21 cellular contexts compared by ENCODE assay signal in the genomic region with DNA sequence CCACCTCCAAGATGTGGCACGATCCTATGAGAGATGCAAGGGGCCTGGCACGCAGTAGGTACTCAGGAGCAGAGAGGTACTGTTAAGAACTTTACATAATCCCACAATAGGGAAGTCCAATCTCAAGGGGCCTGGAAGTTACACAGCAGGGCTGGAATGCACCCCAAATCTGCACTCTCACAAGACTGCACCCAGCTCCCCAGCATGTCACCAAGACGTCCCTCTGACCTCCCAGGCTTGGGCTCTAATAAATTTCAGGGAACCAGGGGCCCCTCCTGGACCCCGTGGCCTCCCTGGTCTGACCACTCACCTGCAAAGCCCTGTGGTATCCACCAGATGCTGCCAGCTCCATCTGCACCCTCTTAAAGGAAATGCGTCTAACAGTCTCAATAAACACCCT.
"Had no signal": no experiment of that assay in that cellular context is flagged by ENCODE, and none has a peak within 500 bp of the region (broad histone marks: within the 10 kb centered on the region; RNA-seq: fewer than 3 reads in every experiment).

No MANE protein-coding gene starts in this region.

- H3K27ac Mint-ChIP-seq: activated naive CD8-positive, alpha-beta T cell; activated T-helper 2 cell treated with anti-CD3 and anti-CD28 coated beads, Interferon-gamma antibody, Interleukin-2, Interleukin-4, amounts not matched to agents 10 μg/mL and 5 μg/mL and 100 μg/mL, durations not matched to agents 14 hours and 24 hours and 36 hours; nephron; T-helper 2 cell treated with Interferon-gamma antibody and Interleukin-4, amounts not matched to agents 5 μg/mL and 100 μg/mL, for 36 hours had no signal

- DNase-seq: activated CD4-positive, alpha-beta T cell treated with anti-CD3 and anti-CD28 coated beads for 48 hours; activated CD4-positive, alpha-beta T cell treated with anti-CD3 and anti-CD28 coated beads, Interleukin-2, amount 50 U/mL, for 48 hours; anterior cingulate cortex; foreskin melanocyte; left ventricle myocardium inferior; psoas muscle; stimulated activated CD4-positive, alpha-beta T cell treated with anti-CD3 and anti-CD28 coated beads, Interleukin-15, amount 100 ng/mL, for 24 hours; stimulated activated CD4-positive, alpha-beta T cell treated with anti-CD3 and anti-CD28 coated beads, Interleukin-2, amount 100 ng/mL, for 24 hours; stimulated activated naive CD4-positive, alpha-beta T cell; T-helper 1 cell; testis; transverse colon had no signal

- H3K27me3 ChIP-seq: neutrophil, testis, transverse colon had no signal

- H3K36me3 Mint-ChIP-seq: activated naive CD8-positive, alpha-beta T cell had no signal

- H3K4me1 ChIP-seq: left ventricle myocardium inferior, parathyroid adenoma, psoas muscle, testis, transverse colon had no signal

- H3K9me3 ChIP-seq: left ventricle myocardium inferior, neutrophil, psoas muscle, testis, transverse colon had no signal

- H3K4me3 Mint-ChIP-seq: activated naive CD8-positive, alpha-beta T cell; nephron; T-helper 2 cell treated with Interferon-gamma antibody and Interleukin-4, amounts not matched to agents 5 μg/mL and 100 μg/mL, for 36 hours had no signal

- H3K27ac ChIP-seq: dorsolateral prefrontal cortex, left ventricle myocardium inferior, neutrophil, parathyroid adenoma, psoas muscle, testis, transverse colon had no signal

- ATAC-seq: psoas muscle had no signal

- H3K4me3 ChIP-seq: dorsolateral prefrontal cortex, left ventricle myocardium inferior, lung, psoas muscle, smooth muscle cell, testis, transverse colon had no signal

- H3K9me3 Mint-ChIP-seq: activated T-helper 2 cell treated with anti-CD3 and anti-CD28 coated beads, Interferon-gamma antibody, Interleukin-2, Interleukin-4, amounts not matched to agents 10 μg/mL and 5 μg/mL and 100 μg/mL, durations not matched to agents 14 hours and 24 hours and 36 hours; nephron; T-helper 2 cell treated with Interferon-gamma antibody and Interleukin-4, amounts not matched to agents 5 μg/mL and 100 μg/mL, for 36 hours had no signal

- H3K36me3 ChIP-seq: left ventricle myocardium inferior, neutrophil, transverse colon had no signal
